In genomic region chr1:20521960-20522861, GRCh38 we compare ENCODE assay signal across 8 cellular contexts. TPM values are rescaled to one million over a fixed set of nuclear protein-coding genes. Genes with fewer than 3 reads are reported as not detected.
DNase-seq lines count a peak whose midpoint lies in the region; ATAC-seq, FAIRE-seq and TF ChIP-seq lines count a peak whose summit lies in the region.

No MANE protein-coding gene starts in this region.

- intact Hi-C loops in CD8-positive, alpha-beta T cell (cut with DNase I, micrococcal nuclease) = loop anchor here (1.0 kb wide), 2 partner anchors 111 to 118 kb away; partner anchors contain the start of gene PINK1 (in 1 of the 2)

- DNase-seq in CD8-positive, alpha-beta T cell = peak; percentile 38 to 71 (median 61)
- DNase-seq in HTR-8/SVneo (ENCODE audit: insufficient read length, low spot score) (peak; percentile 67), NOMO-1 treated with DMSO at 0.1 percent for 48 hours (lab: John Stamatoyannopoulos, UW; ENCODE audit: unreplicated experiment) (peak; percentile 57), epithelial cell of esophagus (ENCODE audit: low read depth) (peak; percentile 72)
- peak; percentile 76 for DNase-seq in activated CD8-positive, alpha-beta memory T cell treated with anti-CD3 and anti-CD28 coated beads, Interleukin-2, amount 10 ng/mL, durations not matched to agents 7 days and 5 days
- peak; percentile 12 to 46 for DNase-seq in stimulated activated CD8-positive, alpha-beta memory T cell treated with anti-CD3 and anti-CD28 coated beads, Interleukin-4, amount 100 ng/mL, for 4 hours (ENCODE audit: low read depth in 2 of 2, low spot score in 1 of 2)

- ATAC-seq in CD8-positive, alpha-beta T cell = peak; percentile 65
- peak; percentile 60 for ATAC-seq in activated CD8-positive, alpha-beta memory T cell treated with anti-CD3 and anti-CD28 coated beads, Interleukin-2, amount 10 ng/mL, durations not matched to agents 7 days and 5 days
- ATAC-seq in HG03025 (IDR thresholded peaks at IDR 0.05; ENCODE audit: low FRiP score, unreplicated experiment) = no peak

- peaks cover 22% of the 10 kb centered on the region for H3K27me3 Mint-ChIP-seq in CD8-positive, alpha-beta T cell (ENCODE audit: low read depth)
- H3K27me3 Mint-ChIP-seq in activated CD8-positive, alpha-beta memory T cell treated with anti-CD3 and anti-CD28 coated beads, Interleukin-2, amount 10 ng/mL, durations not matched to agents 7 days and 5 days = peaks cover 40% of the 10 kb centered on the region

- no peaks in the 10 kb centered on the region for H3K9me3 Mint-ChIP-seq in CD8-positive, alpha-beta T cell
- no peaks in the 10 kb centered on the region for H3K9me3 Mint-ChIP-seq in activated CD8-positive, alpha-beta memory T cell treated with anti-CD3 and anti-CD28 coated beads, Interleukin-2, amount 10 ng/mL, durations not matched to agents 7 days and 5 days (ENCODE audit: low read depth)

- H3K36me3 ChIP-seq in CD8-positive, alpha-beta T cell (ENCODE audit: insufficient read depth, low read length) = no peaks in the 10 kb centered on the region
- H3K36me3 ChIP-seq in mucosa of rectum (ENCODE audit: control insufficient read depth in 2 of 2, insufficient read depth in 2 of 2, low read length in 2 of 2) = no peaks in the 10 kb centered on the region

- H3K27me3 ChIP-seq in CD8-positive, alpha-beta T cell (ENCODE audit: insufficient read depth, low read length) = no peaks in the 10 kb centered on the region
- peaks cover 0 to 3% of the 10 kb centered on the region in 2 donors for H3K27me3 ChIP-seq in mucosa of rectum (ENCODE audit: control insufficient read depth in 2 of 2, insufficient read depth in 2 of 2, low read length in 2 of 2)

- H3K9ac ChIP-seq in mucosa of rectum (ENCODE audit: low read depth in 1 of 2, low read length in 2 of 2) = no peak overlapping the region

- H3K36me3 Mint-ChIP-seq in CD8-positive, alpha-beta T cell = no peaks in the 10 kb centered on the region
- no peaks in the 10 kb centered on the region for H3K36me3 Mint-ChIP-seq in activated CD8-positive, alpha-beta memory T cell treated with anti-CD3 and anti-CD28 coated beads, Interleukin-2, amount 10 ng/mL, durations not matched to agents 7 days and 5 days

- no peaks in the 10 kb centered on the region for H3K9me3 ChIP-seq in CD8-positive, alpha-beta T cell (ENCODE audit: low read length)
- no peaks in the 10 kb centered on the region for H3K9me3 ChIP-seq in mucosa of rectum (ENCODE audit: control insufficient read depth in 2 of 2, low read length in 2 of 2)

- CTCF ChIA-PET in CD8-positive, alpha-beta T cell (lab: Charles Lee) = interaction anchor here (0.7 to 7.2 kb wide), 12 partner anchors 9 to 145 kb away, joined by 3 to 67 read pairs (median 6); partner anchors contain the start of gene PINK1
- CTCF ChIA-PET in activated CD8-positive, alpha-beta memory T cell treated with anti-CD3 and anti-CD28 coated beads, Interleukin-2, amount 10 ng/mL, durations not matched to agents 7 days and 5 days (lab: Charles Lee) = interaction anchor here (0.6 to 2.9 kb wide), 5 partner anchors 110 to 212 kb away, joined by 3 to 10 read pairs (median 4); partner anchors contain the start of gene PINK1

- H3K4me1 ChIP-seq in CD8-positive, alpha-beta T cell (ENCODE audit: insufficient read depth, low read length) = no peaks in the 10 kb centered on the region
- no peaks in the 10 kb centered on the region for H3K4me1 ChIP-seq in mucosa of rectum (ENCODE audit: control insufficient read depth in 2 of 2, insufficient read depth in 2 of 2, low read length in 2 of 2)

- no peak overlapping the region for H3K27ac Mint-ChIP-seq in CD8-positive, alpha-beta T cell
- no peak overlapping the region for H3K27ac Mint-ChIP-seq in activated CD8-positive, alpha-beta memory T cell treated with anti-CD3 and anti-CD28 coated beads, Interleukin-2, amount 10 ng/mL, durations not matched to agents 7 days and 5 days

- no peaks in the 10 kb centered on the region for H3K4me1 Mint-ChIP-seq in CD8-positive, alpha-beta T cell (ENCODE audit: low read depth)
- H3K4me1 Mint-ChIP-seq in activated CD8-positive, alpha-beta memory T cell treated with anti-CD3 and anti-CD28 coated beads, Interleukin-2, amount 10 ng/mL, durations not matched to agents 7 days and 5 days = peaks cover 5% of the 10 kb centered on the region

- no peak overlapping the region for H3K4me3 ChIP-seq in CD8-positive, alpha-beta T cell (ENCODE audit: low read depth, low read length)
- H3K4me3 ChIP-seq in epithelial cell of esophagus (ENCODE audit: low read length) (peak overlapping the region; percentile 14), mucosa of rectum (ENCODE audit: low read length in 2 of 2) (peak overlapping the region; percentile 19 to 33)

- no peak overlapping the region for H3K4me3 Mint-ChIP-seq in CD8-positive, alpha-beta T cell
- H3K4me3 Mint-ChIP-seq in activated CD8-positive, alpha-beta memory T cell treated with anti-CD3 and anti-CD28 coated beads, Interleukin-2, amount 10 ng/mL, durations not matched to agents 7 days and 5 days = no peak overlapping the region

- FAIRE-seq in HTR-8/SVneo (lab: Jason Lieb, UNC) = no peak

- no peak overlapping the region for H3K27ac ChIP-seq in CD8-positive, alpha-beta T cell (ENCODE audit: low read depth, low read length)
- no peak overlapping the region for H3K27ac ChIP-seq in mucosa of rectum (ENCODE audit: low read depth in 2 of 2, low read length in 2 of 2)

- POLR2A ChIA-PET in CD8-positive, alpha-beta T cell (lab: Charles Lee) = no interaction called here

- peak; percentile 82 for TF ChIP-seq CTCF in CD8-positive, alpha-beta T cell (IDR thresholded peaks at IDR 0.05)
- TF ChIP-seq CTCF in epithelial cell of esophagus (IDR thresholded peaks at IDR 0.05; ENCODE audit: insufficient read depth, low read depth, low read length, missing control alignments) = peak; percentile 99

RNA-seq across cellular contexts. Expression of gene MUL1, which starts 14.3 kb away (rescaled TPM):
- 10 to 100 TPM; 19.7 to 22.5 TPM for total RNA-seq in CD8-positive, alpha-beta T cell
- total RNA-seq in activated CD8-positive, alpha-beta memory T cell treated with anti-CD3 and anti-CD28 coated beads, Interleukin-2, amount 10 ng/mL, durations not matched to agents 7 days and 5 days = 10 to 100 TPM; 14.9 to 19.5 TPM

RNA-seq across cellular contexts. Expression of gene FAM43B, which starts 30.2 kb away (rescaled TPM):
- total RNA-seq in CD8-positive, alpha-beta T cell = not detected
- total RNA-seq in activated CD8-positive, alpha-beta memory T cell treated with anti-CD3 and anti-CD28 coated beads, Interleukin-2, amount 10 ng/mL, durations not matched to agents 7 days and 5 days = not detected

RNA-seq across cellular contexts. Expression of gene CAMK2N1, which starts 36.2 kb away (rescaled TPM):
- total RNA-seq in CD8-positive, alpha-beta T cell = 1 to 10 TPM; 6.6 to 8.4 TPM
- total RNA-seq in activated CD8-positive, alpha-beta memory T cell treated with anti-CD3 and anti-CD28 coated beads, Interleukin-2, amount 10 ng/mL, durations not matched to agents 7 days and 5 days = under 1 TPM; 0.47 to 0.82 TPM

Comparison
In these comparisons a context has a peak if more than half of its experiments do, and no peak if none do; other contexts are left out.
1. RNA of gene CAMK2N1, which starts 36.2 kb away (total RNA-seq): 6.6 to 8.4 TPM in CD8-positive, alpha-beta T cell; 0.47 to 0.82 TPM in activated CD8-positive, alpha-beta memory T cell treated with anti-CD3 and anti-CD28 coated beads, Interleukin-2, amount 10 ng/mL, durations not matched to agents 7 days and 5 days; every median in the first group is over 4 times any median in the second.
2. Peak in every context shown above with its lines, with median percentiles within 50 percentile points of each other: DNase-seq.